ENCODE assay signal across 1 cellular context in the genomic region with DNA sequence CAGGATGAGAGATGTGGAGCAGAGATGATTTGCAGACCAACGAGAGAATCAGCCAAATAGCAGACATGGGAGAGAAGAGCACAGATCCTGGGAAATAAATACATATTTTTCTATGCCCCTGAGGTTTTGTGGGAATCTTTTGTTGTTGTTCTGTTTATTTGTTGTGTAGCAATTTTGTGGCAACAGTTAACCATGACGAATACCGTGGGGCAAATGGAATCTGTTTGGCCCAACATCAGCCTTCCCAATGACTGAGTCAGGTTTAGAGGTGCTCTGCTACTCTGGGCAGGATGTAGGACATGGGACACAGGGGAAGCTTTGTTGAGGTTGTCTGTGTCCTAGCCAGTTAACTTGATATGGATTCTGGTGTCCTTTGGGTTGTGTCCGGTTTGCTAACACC.
TF ChIP-seq lines count a peak whose summit lies in the region.

No MANE protein-coding gene starts in this region.

TF ChIP-seq in H1, 55 proteins besides CTCF, POLR2A, EP300 and RAD21:
- TF ChIP-seq POU5F1 (IDR thresholded peaks at IDR 0.05; ENCODE audit: low read depth, low read length) (no peak), EGR1 (IDR thresholded peaks at IDR 0.05; ENCODE audit: borderline replicate concordance, low read depth, low read length) (no peak), MAX (IDR thresholded peaks at IDR 0.05) (no peak), SIRT6 (IDR thresholded peaks at IDR 0.05; ENCODE audit: low read length) (no peak), KDM4A (IDR thresholded peaks at IDR 0.05; ENCODE audit: low read depth, low read length, severe bottlenecking) (no peak), BRCA1 (IDR thresholded peaks at IDR 0.05; ENCODE audit: low read depth, low read length) (no peak), FOSL1 (IDR thresholded peaks at IDR 0.05; ENCODE audit: insufficient read depth, low read depth, low read length) (no peak), USF2 (IDR thresholded peaks at IDR 0.05; ENCODE audit: low read length) (no peak), SAP30 (IDR thresholded peaks at IDR 0.05; ENCODE audit: insufficient read depth, insufficient replicate concordance, low read length) (no peak), MAFK (IDR thresholded peaks at IDR 0.05; ENCODE audit: low read depth, low read length) (no peak), CREB1 (IDR thresholded peaks at IDR 0.05) (no peak), POLR2AphosphoS5 (IDR thresholded peaks at IDR 0.05; ENCODE audit: low read depth, low read length) (no peak), GTF2F1 (IDR thresholded peaks at IDR 0.05; ENCODE audit: borderline replicate concordance, low read depth, low read length) (no peak)
TF ChIP-seq in H1: peak in this region for 0.
